In the genomic region with DNA sequence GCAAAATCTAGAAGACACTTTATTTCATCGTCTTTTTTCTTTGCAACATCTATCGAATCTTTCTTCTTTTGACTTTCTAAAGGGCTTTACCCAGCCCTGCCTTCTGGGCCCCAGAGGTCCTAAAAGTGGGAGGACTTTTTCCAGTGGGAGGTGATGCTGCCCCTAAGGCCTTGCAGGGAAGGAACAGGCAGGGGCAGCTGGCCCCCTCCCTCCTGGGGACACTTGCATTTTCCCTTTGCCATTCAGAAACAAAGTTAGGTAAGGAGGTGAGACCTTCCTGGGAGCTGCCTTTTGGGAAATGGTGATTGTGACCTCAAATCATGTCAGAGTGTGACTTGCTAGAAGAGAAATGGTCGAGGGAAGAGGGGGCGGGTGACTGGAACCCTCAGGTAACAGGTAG, we compare ENCODE assay signal across 14 cellular contexts.
DNase-seq lines count a peak whose midpoint lies in the region; ATAC-seq and TF ChIP-seq lines count a peak whose summit lies in the region.
"Had no signal": no experiment of that assay in that cellular context is flagged by ENCODE, and none has a peak within 500 bp of the region (broad histone marks: within the 10 kb centered on the region; RNA-seq: fewer than 3 reads in every experiment).

No MANE protein-coding gene starts in this region.

- POLR2A ChIA-PET in BJ (lab: Charles Lee), result no interaction called here

- TF ChIP-seq POLR2A in spleen (IDR thresholded peaks at IDR 0.05), result no peak

- ATAC-seq in HG02571 (IDR thresholded peaks at IDR 0.05; ENCODE audit: unreplicated experiment), result no peak
- ATAC-seq: stimulated activated effector memory CD8-positive, alpha-beta T cell treated with anti-CD3 and anti-CD28 coated beads, Interleukin-12 subunit alpha, Interleukin-12 subunit beta, amount 100 ng/mL, for 72 hours had no signal

- peak overlapping the region; percentile 85 for H3K27ac Mint-ChIP-seq in mesothelial cell of epicardium
- H3K27ac Mint-ChIP-seq: dendritic cell treated with granulocyte-macrophage colony-stimulating factor and Interleukin-4, amounts not matched to agents 40 ng/mL and 50 ng/mL, for 4 days; stimulated activated effector memory CD8-positive, alpha-beta T cell treated with anti-CD3 and anti-CD28 coated beads, Interleukin-12 subunit alpha, Interleukin-12 subunit beta, amount 100 ng/mL, for 72 hours had no signal

- 73 to 82% (median 77%) methylated on average over 4 of the region's 4 CpGs for WGBS in spleen, 5 donors

- no peaks in the 10 kb centered on the region for H3K27me3 ChIP-seq in BJ (ENCODE audit: control insufficient read depth, insufficient read depth, low read length)
- peaks cover 2 to 65% (median 16%) of the 10 kb centered on the region in 7 donors for H3K27me3 ChIP-seq in spleen (replicated peaks in 1 of 7)

- no peaks in the 10 kb centered on the region; the same call in 1 of the 2 replicates for H3K36me3 ChIP-seq in BJ (ENCODE audit: control insufficient read depth, insufficient read depth, low read length)
- H3K36me3 ChIP-seq in spleen, result no peaks in the 10 kb centered on the region
- H3K36me3 ChIP-seq: esophagus squamous epithelium had no signal

- peaks cover 0 to 21% (median 9%) of the 10 kb centered on the region in 6 donors for H3K4me1 ChIP-seq in spleen

- H3K4me3 Mint-ChIP-seq in mesothelial cell of epicardium, result peak overlapping the region; percentile 48
- H3K4me3 Mint-ChIP-seq: dendritic cell treated with granulocyte-macrophage colony-stimulating factor and Interleukin-4, amounts not matched to agents 40 ng/mL and 50 ng/mL, for 4 days; stimulated activated effector memory CD8-positive, alpha-beta T cell treated with anti-CD3 and anti-CD28 coated beads, Interleukin-12 subunit alpha, Interleukin-12 subunit beta, amount 100 ng/mL, for 72 hours had no signal

- peaks cover 4% of the 10 kb centered on the region for H3K36me3 Mint-ChIP-seq in mesothelial cell of epicardium
- H3K36me3 Mint-ChIP-seq: stimulated activated effector memory CD8-positive, alpha-beta T cell treated with anti-CD3 and anti-CD28 coated beads, Interleukin-12 subunit alpha, Interleukin-12 subunit beta, amount 100 ng/mL, for 72 hours had no signal

- no peaks in the 10 kb centered on the region for H3K27me3 Mint-ChIP-seq in mesothelial cell of epicardium (ENCODE audit: low read depth)

- H3K9me3 ChIP-seq in spleen, result no peaks in the 10 kb centered on the region
- H3K9me3 ChIP-seq: esophagus squamous epithelium had no signal

- CTCF ChIA-PET in BJ (lab: Yijun Ruan, JAX), result interaction anchor here (0.9 to 1.3 kb wide), 4 partner anchors 10 to 122 kb away, joined by 3 to 5 read pairs (median 4); no protein-coding TSS in a partner anchor

- peak overlapping the region; percentile 54 for H3K27ac ChIP-seq in caudate nucleus (ENCODE audit: low read depth, low read length)
- H3K27ac ChIP-seq in spleen, result peak overlapping the region in 6 of 8 donors; percentile 38 to 79 (median 70)

- intact Hi-C loops in spleen (cut with DNase I; ENCODE audit: low total_unique reads), result no loop called here

- DNase-seq in BJ (ENCODE audit: low read depth) (no peak), caudate nucleus (lab: John Stamatoyannopoulos, UW) (no peak), mesothelial cell of epicardium (ENCODE audit: low spot score in 2 of 2, unreplicated experiment in 2 of 2) (no peak), spleen (peak; percentile 33), NCI-H2227 treated with DMSO at 0.1 percent for 48 hours (lab: John Stamatoyannopoulos, UW) (no peak), iPS-NIHi7 (ENCODE audit: extremely low spot score) (no peak), GM19238 (ENCODE audit: insufficient read length, low spot score) (no peak)
- DNase-seq: activated CD4-positive, alpha-beta T cell treated with anti-CD3 and anti-CD28 coated beads, Interleukin-2, amount 50 U/mL, for 48 hours; esophagus squamous epithelium; MV-4-11; SHP77 treated with DMSO at 0.1 percent for 48 hours had no signal

- peaks cover 38% of the 10 kb centered on the region for H3K4me1 Mint-ChIP-seq in mesothelial cell of epicardium
- H3K4me1 Mint-ChIP-seq: stimulated activated effector memory CD8-positive, alpha-beta T cell treated with anti-CD3 and anti-CD28 coated beads, Interleukin-12 subunit alpha, Interleukin-12 subunit beta, amount 100 ng/mL, for 72 hours had no signal

- H3K9me3 Mint-ChIP-seq in mesothelial cell of epicardium, result no peaks in the 10 kb centered on the region
- H3K9me3 Mint-ChIP-seq: dendritic cell treated with granulocyte-macrophage colony-stimulating factor and Interleukin-4, amounts not matched to agents 40 ng/mL and 50 ng/mL, for 4 days; stimulated activated effector memory CD8-positive, alpha-beta T cell treated with anti-CD3 and anti-CD28 coated beads, Interleukin-12 subunit alpha, Interleukin-12 subunit beta, amount 100 ng/mL, for 72 hours had no signal

- TF ChIP-seq CTCF in BJ (IDR thresholded peaks at IDR 0.05; ENCODE audit: insufficient read depth, low read depth, low read length) (no peak), mesothelial cell of epicardium (IDR thresholded peaks at IDR 0.05; ENCODE audit: unreplicated experiment) (no peak), spleen (IDR thresholded peaks at IDR 0.05 in 8 of 11, conservative IDR thresholded peaks at IDR 0.05 in 3 of 11) (no peak)

- H3K4me3 ChIP-seq in BJ (ENCODE audit: low read depth, low read length) (0 out of 2 replicates have a peak overlapping the region, but pooled peaks have one; percentile 12), spleen (no peak overlapping the region)
